Comparison of ENCODE assay signal across 10 cellular contexts in the genomic region with DNA sequence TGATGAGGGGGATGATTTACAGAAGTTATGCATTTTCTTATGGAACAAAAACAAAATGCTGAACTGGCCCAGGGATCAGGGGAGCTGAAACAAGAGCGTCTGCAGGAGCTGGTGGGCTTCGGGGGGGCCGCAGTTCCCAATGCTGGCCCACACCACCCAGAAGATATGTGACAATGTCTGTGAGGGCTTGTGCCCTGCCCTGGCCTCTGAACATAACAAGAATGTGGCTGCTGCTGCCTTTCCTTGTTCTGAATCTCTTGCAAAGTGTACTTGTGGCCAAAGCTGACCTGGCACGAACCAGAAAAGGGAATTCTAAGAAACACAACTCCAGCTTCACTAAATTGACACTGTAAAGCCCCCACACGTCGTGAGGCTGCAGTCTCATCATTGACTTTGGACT.
"Had no signal": no experiment of that assay in that cellular context is flagged by ENCODE, and none has a peak within 500 bp of the region (broad histone marks: within the 10 kb centered on the region; RNA-seq: fewer than 3 reads in every experiment).

No MANE protein-coding gene starts in this region.

- H3K9me3 Mint-ChIP-seq: HFFc6, IgD-negative memory B cell had no signal

- H3K36me3 ChIP-seq: HAP-1 had no signal

- H3K27ac ChIP-seq: GM23248, HL-60 had no signal

- H3K4me3 Mint-ChIP-seq: HFFc6, IgD-negative memory B cell had no signal

- H3K4me1 ChIP-seq: HAP-1 had no signal

- H3K9ac ChIP-seq: GM23248 had no signal

- H3K4me1 Mint-ChIP-seq: IgD-negative memory B cell had no signal

- DNase-seq: GM23248, GOT3, H7, HFFc6, KBM-7 had no signal

- H3K4me3 ChIP-seq: GM23248, HAP-1 had no signal

- H3K27ac Mint-ChIP-seq: HFFc6, IgD-negative memory B cell had no signal

- H3K9me3 ChIP-seq: HAP-1 had no signal

- ATAC-seq: HCT116, HepG2 had no signal
